Comparison of ENCODE assay signal across 1 cellular context in genomic region chrX:120512627-120513026, GRCh38.
TF ChIP-seq lines count a peak whose summit lies in the region.

No MANE protein-coding gene starts in this region.

TF ChIP-seq in HepG2, 621 proteins besides CTCF, POLR2A, EP300 and RAD21:
- peak; percentile 62 for TF ChIP-seq PAXIP1 (CRISPR knock-in tag; conservative IDR thresholded peaks at IDR 0.05)
- no peak for TF ChIP-seq ZNF777 (CRISPR knock-in tag; IDR thresholded peaks at IDR 0.05)
- TF ChIP-seq EHMT2 (IDR thresholded peaks at IDR 0.05; ENCODE audit: borderline replicate concordance, low read depth, low read length), result 0 out of 2 replicates have a peak, but pooled peaks have one; percentile 36
- TF ChIP-seq ARID5B (CRISPR knock-in tag; IDR thresholded peaks at IDR 0.05), result 0 out of 2 replicates have a peak, but pooled peaks have one; percentile 12
- TF ChIP-seq HNF1A (IDR thresholded peaks at IDR 0.05; ENCODE audit: low read depth), result peak; percentile 77
- peak; percentile 57; the same call in 1 of the 2 replicates for TF ChIP-seq HNF1A (CRISPR knock-in tag; IDR thresholded peaks at IDR 0.05; ENCODE audit: borderline replicate concordance)
- 0 out of 2 replicates have a peak, but pooled peaks have one; percentile 54 for TF ChIP-seq ZNF317 (CRISPR knock-in tag; IDR thresholded peaks at IDR 0.05)
- peak; percentile 87 for TF ChIP-seq RXRB (CRISPR knock-in tag; IDR thresholded peaks at IDR 0.05; ENCODE audit: borderline replicate concordance)
- no peak for TF ChIP-seq ZNF225 (CRISPR knock-in tag; IDR thresholded peaks at IDR 0.05)
- no peak for TF ChIP-seq SOX13 (IDR thresholded peaks at IDR 0.05)
- TF ChIP-seq SOX13 (CRISPR knock-in tag; conservative IDR thresholded peaks at IDR 0.05 in 1 of 2, IDR thresholded peaks at IDR 0.05 in 1 of 2), result peak in 1 of 2 experiments; percentile 70; a peak in 2 of 4 replicates
- TF ChIP-seq ZFP91 (CRISPR knock-in tag; IDR thresholded peaks at IDR 0.05; ENCODE audit: borderline replicate concordance), result no peak
- TF ChIP-seq SOX6 (IDR thresholded peaks at IDR 0.05), result no peak
- TF ChIP-seq SOX6 (CRISPR knock-in tag; IDR thresholded peaks at IDR 0.05), result peak; percentile 21; the same call in 1 of the 2 replicates
- TF ChIP-seq SMYD3 (CRISPR knock-in tag; IDR thresholded peaks at IDR 0.05), result no peak
- no peak for TF ChIP-seq KLF15 (CRISPR knock-in tag; IDR thresholded peaks at IDR 0.05; ENCODE audit: borderline replicate concordance)
- peak; percentile 44; the same call in 1 of the 2 replicates for TF ChIP-seq SOX5 (CRISPR knock-in tag; IDR thresholded peaks at IDR 0.05; ENCODE audit: borderline replicate concordance)
- TF ChIP-seq PPARG (CRISPR knock-in tag; conservative IDR thresholded peaks at IDR 0.05), result peak; percentile 94
- TF ChIP-seq YY1 (IDR thresholded peaks at IDR 0.05; ENCODE audit: insufficient read depth, insufficient replicate concordance, low read depth, low read length), result no peak
- TF ChIP-seq HMGXB4 (CRISPR knock-in tag; IDR thresholded peaks at IDR 0.05; ENCODE audit: borderline replicate concordance in 1 of 2, low read depth in 1 of 2), result no peak
- TF ChIP-seq POGZ (CRISPR knock-in tag; IDR thresholded peaks at IDR 0.05), result no peak
- TF ChIP-seq SCMH1 (CRISPR knock-in tag; IDR thresholded peaks at IDR 0.05; ENCODE audit: borderline replicate concordance), result no peak
